In the genomic region with DNA sequence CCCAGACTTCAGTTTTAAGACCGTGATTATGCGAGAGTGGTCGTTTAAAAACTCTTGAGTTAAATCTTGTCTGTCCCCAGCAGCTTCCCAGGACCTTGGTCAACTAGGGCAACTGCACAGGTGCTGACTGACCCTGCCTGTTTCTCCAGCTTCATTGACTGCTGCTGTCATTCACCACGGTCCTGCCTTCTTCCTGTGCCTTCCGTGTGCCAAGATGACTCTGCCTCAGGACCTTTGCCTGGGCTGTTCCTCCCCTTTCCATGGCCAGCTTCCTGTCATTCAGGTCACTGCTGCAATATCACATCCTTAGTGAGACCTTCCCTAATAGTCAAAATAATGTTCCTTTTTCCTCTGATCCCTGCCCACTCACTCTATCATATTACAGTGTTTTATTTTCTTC, we compare ENCODE assay signal across 22 cellular contexts. TPM values are rescaled to one million over a fixed set of nuclear protein-coding genes. Genes with fewer than 3 reads are reported as not detected.
DNase-seq lines count a peak whose midpoint lies in the region; ATAC-seq and TF ChIP-seq lines count a peak whose summit lies in the region.
"Had no signal": no experiment of that assay in that cellular context is flagged by ENCODE, and none has a peak within 500 bp of the region (broad histone marks: within the 10 kb centered on the region; RNA-seq: fewer than 3 reads in every experiment).

No MANE protein-coding gene starts in this region.

- no peak for TF ChIP-seq CTCF in nephron (IDR thresholded peaks at IDR 0.05; ENCODE audit: unreplicated experiment in 3 of 3)
- no peak for TF ChIP-seq CTCF in type B pancreatic cell (conservative IDR thresholded peaks at IDR 0.05)
- no peak for TF ChIP-seq CTCF in chondrocyte (IDR thresholded peaks at IDR 0.05)

- no peak overlapping the region for H3K4me3 Mint-ChIP-seq in activated naive CD8-positive, alpha-beta T cell
- no peak overlapping the region for H3K4me3 Mint-ChIP-seq in activated naive CD8-positive, alpha-beta T cell treated with anti-CD3 and anti-CD28 coated beads, Interleukin-2, amount 50 U/mL, for 24 hours
- peak overlapping the region; percentile 3 to 60 (median 30) for H3K4me3 Mint-ChIP-seq in nephron
- peak overlapping the region; percentile 8 for H3K4me3 Mint-ChIP-seq in type B pancreatic cell
- no peak overlapping the region for H3K4me3 Mint-ChIP-seq in chondrocyte (ENCODE audit: unreplicated experiment)
- H3K4me3 Mint-ChIP-seq: CD14-positive monocyte, HFFc6 had no signal

- peak overlapping the region; percentile 37 for H3K27ac Mint-ChIP-seq in activated naive CD8-positive, alpha-beta T cell
- H3K27ac Mint-ChIP-seq in activated naive CD8-positive, alpha-beta T cell treated with anti-CD3 and anti-CD28 coated beads, Interleukin-2, amount 50 U/mL, for 24 hours = no peak overlapping the region
- H3K27ac Mint-ChIP-seq in nephron = peak overlapping the region in 1 of 3 experiments; percentile 44
- H3K27ac Mint-ChIP-seq in type B pancreatic cell = peak overlapping the region; percentile 25
- no peak overlapping the region for H3K27ac Mint-ChIP-seq in chondrocyte (ENCODE audit: unreplicated experiment)
- H3K27ac Mint-ChIP-seq: HFFc6 had no signal

- H3K4me1 Mint-ChIP-seq in activated naive CD8-positive, alpha-beta T cell (ENCODE audit: low read depth) = peaks cover 40% of the 10 kb centered on the region
- H3K4me1 Mint-ChIP-seq in activated naive CD8-positive, alpha-beta T cell treated with anti-CD3 and anti-CD28 coated beads, Interleukin-2, amount 50 U/mL, for 24 hours = peaks cover 40% of the 10 kb centered on the region
- H3K4me1 Mint-ChIP-seq in nephron (peaks cover 29% of the 10 kb centered on the region), type B pancreatic cell (ENCODE audit: unreplicated experiment) (peaks cover 20% of the 10 kb centered on the region), chondrocyte (ENCODE audit: low read depth) (peaks cover 30% of the 10 kb centered on the region)

- no peak for DNase-seq in activated naive CD8-positive, alpha-beta T cell treated with anti-CD3 and anti-CD28 coated beads, Interleukin-2, amount 50 U/mL, for 24 hours
- DNase-seq in dermis blood vessel endothelial cell (peak; percentile 44), type B pancreatic cell (ENCODE audit: extremely low spot score, unreplicated experiment) (no peak), chondrocyte (ENCODE audit: low spot score) (no peak), HuH-7.5 (ENCODE audit: low spot score) (no peak)
- DNase-seq: COR-L47, DMS79 treated with DMSO at 0.1 percent for 48 hours, H7, HFFc6, KG1, NCI-H1092, NCI-H146, NCI-H2029, NCI-H226, NCI-H510A treated with DMSO at 0.1 percent for 48 hours, NCI-H748 treated with DMSO at 0.1 percent for 48 hours, SJCRH30 had no signal

- H3K36me3 Mint-ChIP-seq in activated naive CD8-positive, alpha-beta T cell = peaks cover 5% of the 10 kb centered on the region
- no peaks in the 10 kb centered on the region for H3K36me3 Mint-ChIP-seq in activated naive CD8-positive, alpha-beta T cell treated with anti-CD3 and anti-CD28 coated beads, Interleukin-2, amount 50 U/mL, for 24 hours (ENCODE audit: low read depth)
- H3K36me3 Mint-ChIP-seq in nephron (ENCODE audit: low read depth) (no peaks in the 10 kb centered on the region), type B pancreatic cell (no peaks in the 10 kb centered on the region), chondrocyte (ENCODE audit: low read depth) (peaks cover 3% of the 10 kb centered on the region)

- H3K9me3 Mint-ChIP-seq in activated naive CD8-positive, alpha-beta T cell (ENCODE audit: low read depth) = no peaks in the 10 kb centered on the region
- no peaks in the 10 kb centered on the region for H3K9me3 Mint-ChIP-seq in activated naive CD8-positive, alpha-beta T cell treated with anti-CD3 and anti-CD28 coated beads, Interleukin-2, amount 50 U/mL, for 24 hours
- H3K9me3 Mint-ChIP-seq in nephron = no peaks in the 10 kb centered on the region
- H3K9me3 Mint-ChIP-seq in type B pancreatic cell = no peaks in the 10 kb centered on the region
- H3K9me3 Mint-ChIP-seq in chondrocyte (ENCODE audit: low read depth) = no peaks in the 10 kb centered on the region
- H3K9me3 Mint-ChIP-seq: CD14-positive monocyte, HFFc6 had no signal

- ATAC-seq in activated naive CD8-positive, alpha-beta T cell treated with anti-CD3 and anti-CD28 coated beads, Interleukin-2, amount 50 U/mL, for 24 hours = no peak
- ATAC-seq in GM18520 (IDR thresholded peaks at IDR 0.05; ENCODE audit: unreplicated experiment) = no peak
- ATAC-seq: HepG2 had no signal

- no peaks in the 10 kb centered on the region for H3K27me3 Mint-ChIP-seq in activated naive CD8-positive, alpha-beta T cell
- no peaks in the 10 kb centered on the region for H3K27me3 Mint-ChIP-seq in activated naive CD8-positive, alpha-beta T cell treated with anti-CD3 and anti-CD28 coated beads, Interleukin-2, amount 50 U/mL, for 24 hours
- H3K27me3 Mint-ChIP-seq in nephron (ENCODE audit: low read depth) (peaks cover 26% of the 10 kb centered on the region), type B pancreatic cell (peaks cover 22% of the 10 kb centered on the region), chondrocyte (ENCODE audit: low read depth) (no peaks in the 10 kb centered on the region)

RNA-seq across cellular contexts. Expression of a gene that starts 3.9 kb away (rescaled TPM):
- total RNA-seq in dermis blood vessel endothelial cell = 19.9 and 26.1 TPM in 2 replicates
- total RNA-seq in type B pancreatic cell (ENCODE audit: low replicate concordance) = 12.9 and 30.4 TPM in 2 replicates
- 10.4 to 13.0 TPM (median 11.6 TPM) in 3 replicates for total RNA-seq in chondrocyte

RNA-seq across cellular contexts. Expression of a gene that starts 20.1 kb away (rescaled TPM):
- 61.6 and 63.6 TPM in 2 replicates for total RNA-seq in dermis blood vessel endothelial cell
- total RNA-seq in type B pancreatic cell (ENCODE audit: low replicate concordance) = 47.1 and 55.0 TPM in 2 replicates
- total RNA-seq in chondrocyte = 45.3 to 51.6 TPM (median 50.2 TPM) in 3 replicates

Comparison
In these comparisons a context has a peak if more than half of its experiments do, and no peak if none do; other contexts are left out.
1. H3K27ac Mint-ChIP-seq: peak in activated naive CD8-positive, alpha-beta T cell (single experiment) and type B pancreatic cell (single experiment); none in activated naive CD8-positive, alpha-beta T cell treated with anti-CD3 and anti-CD28 coated beads, Interleukin-2, amount 50 U/mL, for 24 hours (single experiment) and chondrocyte (single experiment).
2. H3K4me3 Mint-ChIP-seq: peak in nephron (3 of 3) and type B pancreatic cell (single experiment); none in activated naive CD8-positive, alpha-beta T cell (single experiment), activated naive CD8-positive, alpha-beta T cell treated with anti-CD3 and anti-CD28 coated beads, Interleukin-2, amount 50 U/mL, for 24 hours (single experiment) and chondrocyte (single experiment).